In the genomic region with DNA sequence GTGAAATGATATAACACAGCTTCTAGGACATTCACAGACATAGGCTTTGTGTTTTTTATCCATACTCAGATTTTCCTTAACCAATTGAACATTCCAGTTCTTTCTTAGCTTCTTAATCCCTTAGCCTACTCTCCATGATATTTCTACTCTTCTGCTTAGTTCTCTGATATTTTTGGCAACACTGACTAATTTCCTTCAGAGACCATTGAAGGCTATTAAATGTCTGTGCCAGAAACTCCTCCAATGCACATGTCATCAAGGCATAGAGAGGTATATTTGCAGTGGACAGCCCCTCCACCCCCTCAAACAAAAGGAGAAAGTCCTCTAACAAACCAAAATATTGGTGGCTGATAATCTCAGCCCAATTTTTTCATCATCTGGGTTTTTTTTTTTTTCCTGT, we compare ENCODE assay signal across 30 cellular contexts.
"Had no signal": no experiment of that assay in that cellular context is flagged by ENCODE, and none has a peak within 500 bp of the region (broad histone marks: within the 10 kb centered on the region; RNA-seq: fewer than 3 reads in every experiment).

No MANE protein-coding gene starts in this region.

- H3K9me3 Mint-ChIP-seq: activated B cell treated with CpG ODN at 0.5 μM for 24 hours; activated T-cell treated with anti-CD3 and anti-CD28 coated beads, Interleukin-2, amount 50 U/mL, for 24 hours; activated T-helper 2 cell treated with anti-CD3 and anti-CD28 coated beads, Interferon-gamma antibody, Interleukin-2, Interleukin-4, amounts not matched to agents 10 μg/mL and 5 μg/mL and 100 μg/mL, durations not matched to agents 14 hours and 24 hours and 36 hours; effector memory CD8-positive, alpha-beta T cell; mesothelial cell of epicardium; natural killer cell; stimulated activated effector memory CD8-positive, alpha-beta T cell treated with anti-CD3 and anti-CD28 coated beads, Interleukin-12 subunit alpha, Interleukin-12 subunit beta, amount 100 ng/mL, for 72 hours had no signal

- H3K4me1 ChIP-seq: adrenal gland, ascending aorta, esophagus muscularis mucosa, gastroesophageal sphincter, left ventricle myocardium inferior, psoas muscle, right atrium auricular region, vagina had no signal

- H3K27me3 ChIP-seq: adrenal gland, ascending aorta, esophagus muscularis mucosa, gastroesophageal sphincter, ovary, right atrium auricular region, transverse colon, vagina had no signal

- H3K9me3 ChIP-seq: adrenal gland, ascending aorta, esophagus muscularis mucosa, gastroesophageal sphincter, left ventricle myocardium inferior, ovary, psoas muscle, right atrium auricular region, transverse colon, vagina had no signal

- H3K36me3 ChIP-seq: adrenal gland, ascending aorta, esophagus muscularis mucosa, gastroesophageal sphincter, left ventricle myocardium inferior, ovary, right atrium auricular region, transverse colon, vagina had no signal

- H3K4me3 Mint-ChIP-seq: activated B cell treated with CpG ODN at 0.5 μM for 24 hours; activated CD4-positive, alpha-beta T cell treated with anti-CD3 and anti-CD28 coated beads for 36 hours; activated naive CD8-positive, alpha-beta T cell; activated T-cell treated with anti-CD3 and anti-CD28 coated beads, Interleukin-2, amount 50 U/mL, for 24 hours; effector memory CD8-positive, alpha-beta T cell; mesothelial cell of epicardium; natural killer cell; stimulated activated effector memory CD8-positive, alpha-beta T cell treated with anti-CD3 and anti-CD28 coated beads, Interleukin-12 subunit alpha, Interleukin-12 subunit beta, amount 100 ng/mL, for 72 hours had no signal

- DNase-seq: activated B cell treated with CpG ODN at 0.5 μM for 24 hours; activated CD4-positive, alpha-beta T cell treated with anti-CD3 and anti-CD28 coated beads for 36 hours; activated CD4-positive, alpha-beta T cell treated with anti-CD3 and anti-CD28 coated beads, Interleukin-2, amount 50 U/mL, for 4 hours; activated CD8-positive, alpha-beta memory T cell treated with anti-CD3 and anti-CD28 coated beads for 24 hours; activated CD8-positive, alpha-beta memory T cell treated with anti-CD3 and anti-CD28 coated beads, Interleukin-2, amount 50 U/mL, for 4 hours; activated naive CD4-positive, alpha-beta T cell; activated T-cell treated with anti-CD3 and anti-CD28 coated beads, Interleukin-2, amount 50 U/mL, for 24 hours; adrenal gland; central memory CD4-positive, alpha-beta T cell; dorsolateral prefrontal cortex; effector memory CD8-positive, alpha-beta T cell; head of caudate nucleus; hypothalamus; left ventricle myocardium inferior; natural killer cell; ovary; psoas muscle; stimulated activated CD4-positive, alpha-beta T cell treated with anti-CD3 and anti-CD28 coated beads, Interleukin-2, amount 100 ng/mL, for 24 hours; T-helper 9 cell; transverse colon had no signal

- ATAC-seq: activated CD4-positive, alpha-beta T cell treated with anti-CD3 and anti-CD28 coated beads for 36 hours; effector memory CD8-positive, alpha-beta T cell; gastroesophageal sphincter; natural killer cell; psoas muscle; stimulated activated effector memory CD8-positive, alpha-beta T cell treated with anti-CD3 and anti-CD28 coated beads, Interleukin-12 subunit alpha, Interleukin-12 subunit beta, amount 100 ng/mL, for 72 hours had no signal

- H3K4me1 Mint-ChIP-seq: activated B cell treated with CpG ODN at 0.5 μM for 24 hours; activated CD4-positive, alpha-beta T cell treated with anti-CD3 and anti-CD28 coated beads for 36 hours; natural killer cell; stimulated activated effector memory CD8-positive, alpha-beta T cell treated with anti-CD3 and anti-CD28 coated beads, Interleukin-12 subunit alpha, Interleukin-12 subunit beta, amount 100 ng/mL, for 72 hours had no signal

- H3K4me3 ChIP-seq: adrenal gland, ascending aorta, dorsolateral prefrontal cortex, esophagus muscularis mucosa, gastroesophageal sphincter, left ventricle myocardium inferior, ovary, psoas muscle, right atrium auricular region, transverse colon, vagina had no signal

- H3K36me3 Mint-ChIP-seq: activated naive CD8-positive, alpha-beta T cell; mesothelial cell of epicardium; natural killer cell; stimulated activated effector memory CD8-positive, alpha-beta T cell treated with anti-CD3 and anti-CD28 coated beads, Interleukin-12 subunit alpha, Interleukin-12 subunit beta, amount 100 ng/mL, for 72 hours had no signal

- FAIRE-seq: colon had no signal

- H3K27ac ChIP-seq: adrenal gland, ascending aorta, dorsolateral prefrontal cortex, esophagus muscularis mucosa, gastroesophageal sphincter, left ventricle myocardium inferior, ovary, psoas muscle, right atrium auricular region, transverse colon, vagina had no signal

- H3K27ac Mint-ChIP-seq: activated B cell treated with CpG ODN at 0.5 μM for 24 hours; activated CD4-positive, alpha-beta T cell treated with anti-CD3 and anti-CD28 coated beads for 36 hours; activated naive CD8-positive, alpha-beta T cell; activated T-cell treated with anti-CD3 and anti-CD28 coated beads, Interleukin-2, amount 50 U/mL, for 24 hours; activated T-helper 2 cell treated with anti-CD3 and anti-CD28 coated beads, Interferon-gamma antibody, Interleukin-2, Interleukin-4, amounts not matched to agents 10 μg/mL and 5 μg/mL and 100 μg/mL, durations not matched to agents 14 hours and 24 hours and 36 hours; effector memory CD8-positive, alpha-beta T cell; mesothelial cell of epicardium; natural killer cell; stimulated activated effector memory CD8-positive, alpha-beta T cell treated with anti-CD3 and anti-CD28 coated beads, Interleukin-12 subunit alpha, Interleukin-12 subunit beta, amount 100 ng/mL, for 72 hours had no signal
